ENCODE assay signal across 16 cellular contexts in the genomic region with DNA sequence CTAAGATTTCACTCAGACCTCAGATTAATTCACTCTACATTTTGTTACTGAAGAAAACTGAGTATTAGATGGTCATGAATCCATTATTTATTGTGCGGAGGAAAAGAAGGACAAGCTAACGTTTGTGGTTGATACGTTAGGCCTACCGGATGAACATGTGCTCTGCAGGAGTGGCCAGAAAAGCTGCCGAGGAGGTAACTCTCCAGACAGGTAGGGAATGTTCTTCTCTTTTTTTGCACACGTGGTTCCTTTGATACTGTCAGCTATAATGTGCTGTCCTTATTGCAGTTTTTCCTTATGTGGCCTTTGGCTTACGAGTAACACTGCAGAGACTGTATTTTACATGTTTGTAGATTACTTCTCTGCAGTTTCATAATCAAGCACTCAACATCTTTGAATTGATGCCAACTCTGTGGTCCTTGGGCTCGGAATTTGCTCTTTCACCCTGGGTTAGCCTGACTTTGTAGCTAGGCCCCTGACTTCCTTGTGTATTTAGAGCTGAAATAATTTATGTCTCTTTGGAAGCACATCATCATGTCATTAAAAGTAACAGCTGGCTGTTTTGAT. TPM values are rescaled to one million over a fixed set of nuclear protein-coding genes. Genes with fewer than 3 reads are reported as not detected.
DNase-seq lines count a peak whose midpoint lies in the region; ATAC-seq and TF ChIP-seq lines count a peak whose summit lies in the region.
"Had no signal": no experiment of that assay in that cellular context is flagged by ENCODE, and none has a peak within 500 bp of the region (broad histone marks: within the 10 kb centered on the region; RNA-seq: fewer than 3 reads in every experiment).

No MANE protein-coding gene starts in this region.

- H3K9me3 Mint-ChIP-seq in brain: no peaks in the 10 kb centered on the region
- H3K9me3 Mint-ChIP-seq in activated T-helper 1 cell treated with anti-CD3 and anti-CD28 coated beads, Interleukin-12 subunit alpha, Interleukin-12 subunit beta, Interleukin-2, Interleukin-4 antibody, amounts not matched to agents 30 ng/mL and 10 ng/mL and 1 ng/mL, durations not matched to agents 14 hours and 24 hours and 36 hours: no peaks in the 10 kb centered on the region
- H3K9me3 Mint-ChIP-seq: activated naive CD8-positive, alpha-beta T cell treated with anti-CD3 and anti-CD28 coated beads for 36 hours; CD8-positive, alpha-beta memory T cell; central memory CD8-positive, alpha-beta T cell had no signal

- DNase-seq in left ventricle myocardium superior (no peak), heart left ventricle (no peak), left lobe of liver (ENCODE audit: low spot score) (no peak), coronary artery (ENCODE audit: low spot score) (no peak)
- DNase-seq in activated CD8-positive, alpha-beta memory T cell treated with anti-CD3 and anti-CD28 coated beads, Interleukin-2, amount 50 U/mL, for 4 hours: no peak
- DNase-seq in activated T-helper 1 cell treated with anti-CD3 and anti-CD28 coated beads, Interleukin-12 subunit alpha, Interleukin-12 subunit beta, Interleukin-2, Interleukin-4 antibody, amounts not matched to agents 30 ng/mL and 10 ng/mL and 1 ng/mL, durations not matched to agents 14 hours and 24 hours and 36 hours (ENCODE audit: low spot score): no peak
- DNase-seq: activated CD4-positive, alpha-beta T cell treated with anti-CD3 and anti-CD28 coated beads for 36 hours; activated naive CD8-positive, alpha-beta T cell treated with anti-CD3 and anti-CD28 coated beads for 36 hours; CD8-positive, alpha-beta memory T cell; GDM1; SHP77 treated with DMSO at 0.1 percent for 48 hours had no signal

- no peaks in the 10 kb centered on the region for H3K27me3 ChIP-seq in heart left ventricle
- H3K27me3 ChIP-seq: right atrium auricular region, vagina had no signal

- peaks cover 69% of the 10 kb centered on the region for H3K36me3 Mint-ChIP-seq in brain
- peaks cover 57% of the 10 kb centered on the region for H3K36me3 Mint-ChIP-seq in activated T-helper 1 cell treated with anti-CD3 and anti-CD28 coated beads, Interleukin-12 subunit alpha, Interleukin-12 subunit beta, Interleukin-2, Interleukin-4 antibody, amounts not matched to agents 30 ng/mL and 10 ng/mL and 1 ng/mL, durations not matched to agents 14 hours and 24 hours and 36 hours (ENCODE audit: low read depth)

- H3K9me3 ChIP-seq in heart left ventricle: no peaks in the 10 kb centered on the region
- H3K9me3 ChIP-seq: right atrium auricular region, vagina had no signal

- H3K27ac ChIP-seq in heart left ventricle: peak overlapping the region in 2 of 12 donors; percentile 11 to 32
- H3K27ac ChIP-seq in coronary artery: no peak overlapping the region
- H3K27ac ChIP-seq: right atrium auricular region, vagina had no signal

- H3K4me3 Mint-ChIP-seq in brain: no peak overlapping the region
- no peak overlapping the region for H3K4me3 Mint-ChIP-seq in activated T-helper 1 cell treated with anti-CD3 and anti-CD28 coated beads, Interleukin-12 subunit alpha, Interleukin-12 subunit beta, Interleukin-2, Interleukin-4 antibody, amounts not matched to agents 30 ng/mL and 10 ng/mL and 1 ng/mL, durations not matched to agents 14 hours and 24 hours and 36 hours
- H3K4me3 Mint-ChIP-seq: activated CD4-positive, alpha-beta T cell treated with anti-CD3 and anti-CD28 coated beads for 36 hours; activated naive CD8-positive, alpha-beta T cell treated with anti-CD3 and anti-CD28 coated beads for 36 hours; CD8-positive, alpha-beta memory T cell; central memory CD8-positive, alpha-beta T cell had no signal

- H3K4me3 ChIP-seq in heart left ventricle: no peak overlapping the region
- no peak overlapping the region for H3K4me3 ChIP-seq in coronary artery
- H3K4me3 ChIP-seq: right atrium auricular region, vagina had no signal

- no peak for TF ChIP-seq POLR2A in heart left ventricle (IDR thresholded peaks at IDR 0.05)

- ATAC-seq in left ventricle myocardium superior: peak; percentile 10
- no peak for ATAC-seq in heart left ventricle
- ATAC-seq in left lobe of liver: peak; percentile 15
- ATAC-seq in GM18870 (IDR thresholded peaks at IDR 0.05; ENCODE audit: unreplicated experiment): no peak
- ATAC-seq: activated CD4-positive, alpha-beta T cell treated with anti-CD3 and anti-CD28 coated beads for 36 hours had no signal

- no peak for TF ChIP-seq CTCF in heart left ventricle (IDR thresholded peaks at IDR 0.05)
- TF ChIP-seq CTCF in brain (conservative IDR thresholded peaks at IDR 0.05): no peak
- no peak for TF ChIP-seq CTCF in coronary artery (IDR thresholded peaks at IDR 0.05)

- H3K4me1 Mint-ChIP-seq in brain: peaks cover 27% of the 10 kb centered on the region
- peaks cover 8% of the 10 kb centered on the region for H3K4me1 Mint-ChIP-seq in activated T-helper 1 cell treated with anti-CD3 and anti-CD28 coated beads, Interleukin-12 subunit alpha, Interleukin-12 subunit beta, Interleukin-2, Interleukin-4 antibody, amounts not matched to agents 30 ng/mL and 10 ng/mL and 1 ng/mL, durations not matched to agents 14 hours and 24 hours and 36 hours (ENCODE audit: low read depth)

- peak overlapping the region in 4 of 5 experiments; percentile 40 to 90 (median 59) for H3K27ac Mint-ChIP-seq in brain
- no peak overlapping the region for H3K27ac Mint-ChIP-seq in activated T-helper 1 cell treated with anti-CD3 and anti-CD28 coated beads, Interleukin-12 subunit alpha, Interleukin-12 subunit beta, Interleukin-2, Interleukin-4 antibody, amounts not matched to agents 30 ng/mL and 10 ng/mL and 1 ng/mL, durations not matched to agents 14 hours and 24 hours and 36 hours

- intact Hi-C loops in left ventricle myocardium superior (cut with micrococcal nuclease) (no loop called here), heart left ventricle (cut with DNase I) (no loop called here)
- intact Hi-C loops in activated T-helper 1 cell treated with anti-CD3 and anti-CD28 coated beads, Interleukin-12 subunit alpha, Interleukin-12 subunit beta, Interleukin-2, Interleukin-4 antibody, amounts not matched to agents 30 ng/mL and 10 ng/mL and 1 ng/mL, durations not matched to agents 14 hours and 24 hours and 36 hours (cut with micrococcal nuclease): no loop called here

- 55 to 69% (median 62%) methylated on average over 8 of the region's 8 CpGs for WGBS in heart left ventricle, 4 donors

- no peaks in the 10 kb centered on the region for H3K27me3 Mint-ChIP-seq in brain
- H3K27me3 Mint-ChIP-seq in activated T-helper 1 cell treated with anti-CD3 and anti-CD28 coated beads, Interleukin-12 subunit alpha, Interleukin-12 subunit beta, Interleukin-2, Interleukin-4 antibody, amounts not matched to agents 30 ng/mL and 10 ng/mL and 1 ng/mL, durations not matched to agents 14 hours and 24 hours and 36 hours (ENCODE audit: insufficient read depth): no peaks in the 10 kb centered on the region
- H3K27me3 Mint-ChIP-seq: activated CD4-positive, alpha-beta T cell treated with anti-CD3 and anti-CD28 coated beads for 36 hours; activated naive CD8-positive, alpha-beta T cell treated with anti-CD3 and anti-CD28 coated beads for 36 hours; CD8-positive, alpha-beta memory T cell; central memory CD8-positive, alpha-beta T cell had no signal

- H3K36me3 ChIP-seq in heart left ventricle: peaks cover 0 to 99% (median 77%) of the 10 kb centered on the region in 9 donors

- H3K4me1 ChIP-seq in heart left ventricle: peaks cover 0 to 31% (median 13%) of the 10 kb centered on the region in 12 donors
- H3K4me1 ChIP-seq: vagina had no signal

RNA-seq across cellular contexts. Expression of gene MTR, which starts 13.6 kb away (rescaled TPM):
- 52.7 TPM for total RNA-seq in left ventricle myocardium superior
- total RNA-seq in heart left ventricle: 10 to 100 TPM; 30.8 to 84.2 (median 51.4) TPM
- 10 to 100 TPM; 11.8 to 12.8 TPM for polyA plus RNA-seq in heart left ventricle
- polyA plus RNA-seq in brain (ENCODE audit: insufficient read depth, low read depth, low replicate concordance): 3.8 TPM
- total RNA-seq in left lobe of liver: 12.7 TPM
- total RNA-seq in activated T-helper 1 cell treated with anti-CD3 and anti-CD28 coated beads, Interleukin-12 subunit alpha, Interleukin-12 subunit beta, Interleukin-2, Interleukin-4 antibody, amounts not matched to agents 30 ng/mL and 10 ng/mL and 1 ng/mL, durations not matched to agents 14 hours and 24 hours and 36 hours: 48.9 and 49.2 TPM in 2 replicates

Comparison
In these comparisons a context has a peak if more than half of its experiments do, and no peak if none do; other contexts are left out.
1. ATAC-seq: peak in left ventricle myocardium superior (single experiment) and left lobe of liver (single experiment); none in heart left ventricle (0 of 4) and GM18870 (single experiment).